17 cellular contexts compared by ENCODE assay signal in the genomic region with DNA sequence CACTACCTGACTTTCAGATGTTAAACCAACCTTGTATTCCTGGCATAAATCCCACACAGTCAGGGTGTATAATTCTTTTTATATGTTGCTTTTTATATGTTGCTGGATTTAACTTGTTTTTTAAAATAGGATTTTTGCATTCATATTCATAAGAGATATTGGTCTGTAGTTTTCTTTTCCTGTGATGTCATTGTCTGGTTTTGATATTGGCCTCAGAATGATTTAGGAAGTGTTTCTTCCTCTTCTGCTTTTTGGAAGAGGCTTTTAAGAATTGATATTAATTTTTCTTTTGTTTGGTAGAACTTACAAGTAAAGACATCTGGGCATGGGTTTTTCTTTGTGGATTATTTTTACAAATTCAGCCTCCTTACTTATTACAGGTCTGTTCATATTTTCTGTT.
DNase-seq lines count a peak whose midpoint lies in the region; ATAC-seq and TF ChIP-seq lines count a peak whose summit lies in the region.
"Had no signal": no experiment of that assay in that cellular context is flagged by ENCODE, and none has a peak within 500 bp of the region (broad histone marks: within the 10 kb centered on the region; RNA-seq: fewer than 3 reads in every experiment).

No MANE protein-coding gene starts in this region.

- DNase-seq in activated T-cell treated with anti-CD3 and anti-CD28 coated beads, Interleukin-2, amount 50 U/mL, for 72 hours = no peak
- DNase-seq in activated T-cell treated with anti-CD3 and anti-CD28 coated beads for 4 hours (no peak), MV-4-11 (lab: John Stamatoyannopoulos, UW) (peak; percentile 75), mesenteric fat pad (ENCODE audit: low spot score) (no peak), NCI-H82 (lab: John Stamatoyannopoulos, UW) (no peak), neural progenitor cell (ENCODE audit: low spot score) (no peak)
- DNase-seq in activated T-helper 1 cell treated with anti-CD3 and anti-CD28 coated beads, Interleukin-12 subunit alpha, Interleukin-12 subunit beta, Interleukin-2, Interleukin-4 antibody, amounts not matched to agents 30 ng/mL and 10 ng/mL and 1 ng/mL, durations not matched to agents 14 hours and 24 hours and 36 hours (ENCODE audit: low spot score) = no peak
- DNase-seq: activated naive CD4-positive, alpha-beta T cell treated with anti-CD3 and anti-CD28 coated beads, Interleukin-2, amount 50 U/mL, for 16 hours; COR-L47; dorsolateral prefrontal cortex; left lung; NCI-H1105 treated with DMSO at 0.1 percent for 48 hours; NCI-H69; sigmoid colon had no signal

- H3K36me3 Mint-ChIP-seq in activated T-cell treated with anti-CD3 and anti-CD28 coated beads, Interleukin-2, amount 50 U/mL, for 72 hours (ENCODE audit: insufficient read depth in 2 of 2) = peaks cover 18 to 45% of the 10 kb centered on the region in 2 donors
- H3K36me3 Mint-ChIP-seq in activated T-helper 1 cell treated with anti-CD3 and anti-CD28 coated beads, Interleukin-12 subunit alpha, Interleukin-12 subunit beta, Interleukin-2, Interleukin-4 antibody, amounts not matched to agents 30 ng/mL and 10 ng/mL and 1 ng/mL, durations not matched to agents 14 hours and 24 hours and 36 hours (ENCODE audit: low read depth) = peaks cover 74% of the 10 kb centered on the region
- peaks cover 79% of the 10 kb centered on the region for H3K36me3 Mint-ChIP-seq in stimulated activated memory B cell treated with anti-CD40 and anti-IgM and Interleukin-4, amounts not matched to agents 10 μg/mL and 1 μg/mL and 100 μg/mL, for 72 hours
- H3K36me3 Mint-ChIP-seq in neural progenitor cell = no peaks in the 10 kb centered on the region

- H3K4me2 ChIP-seq in neural progenitor cell = no peak overlapping the region

- no peak for ATAC-seq in activated T-cell treated with anti-CD3 and anti-CD28 coated beads, Interleukin-2, amount 50 U/mL, for 72 hours (replicated peaks in 1 of 2)
- no peak for ATAC-seq in stimulated activated memory B cell treated with anti-CD40 and anti-IgM and Interleukin-4, amounts not matched to agents 10 μg/mL and 1 μg/mL and 100 μg/mL, for 72 hours
- ATAC-seq: esophagus mucosa had no signal

- no peak overlapping the region for H3K9ac ChIP-seq in neural progenitor cell

- no peaks in the 10 kb centered on the region for H3F3A ChIP-seq in neural progenitor cell (ENCODE audit: low read depth)

- H3K27ac Mint-ChIP-seq in activated T-cell treated with anti-CD3 and anti-CD28 coated beads, Interleukin-2, amount 50 U/mL, for 72 hours = peak overlapping the region; percentile 95
- H3K27ac Mint-ChIP-seq in activated T-helper 1 cell treated with anti-CD3 and anti-CD28 coated beads, Interleukin-12 subunit alpha, Interleukin-12 subunit beta, Interleukin-2, Interleukin-4 antibody, amounts not matched to agents 30 ng/mL and 10 ng/mL and 1 ng/mL, durations not matched to agents 14 hours and 24 hours and 36 hours = peak overlapping the region; percentile 36
- H3K27ac Mint-ChIP-seq in stimulated activated memory B cell treated with anti-CD40 and anti-IgM and Interleukin-4, amounts not matched to agents 10 μg/mL and 1 μg/mL and 100 μg/mL, for 72 hours = peak overlapping the region; percentile 58
- H3K27ac Mint-ChIP-seq in neural progenitor cell = no peak overlapping the region

- H3K27me3 ChIP-seq in neural progenitor cell = no peaks in the 10 kb centered on the region
- H3K27me3 ChIP-seq: sigmoid colon, vagina had no signal

- no peak overlapping the region for H3K27ac ChIP-seq in neural progenitor cell
- H3K27ac ChIP-seq: dorsolateral prefrontal cortex, left lung, sigmoid colon, vagina had no signal

- H3K4me1 Mint-ChIP-seq in activated T-cell treated with anti-CD3 and anti-CD28 coated beads, Interleukin-2, amount 50 U/mL, for 72 hours (ENCODE audit: low read depth) = peaks cover 54% of the 10 kb centered on the region
- peaks cover 64% of the 10 kb centered on the region for H3K4me1 Mint-ChIP-seq in activated T-helper 1 cell treated with anti-CD3 and anti-CD28 coated beads, Interleukin-12 subunit alpha, Interleukin-12 subunit beta, Interleukin-2, Interleukin-4 antibody, amounts not matched to agents 30 ng/mL and 10 ng/mL and 1 ng/mL, durations not matched to agents 14 hours and 24 hours and 36 hours (ENCODE audit: low read depth)
- peaks cover 61% of the 10 kb centered on the region for H3K4me1 Mint-ChIP-seq in stimulated activated memory B cell treated with anti-CD40 and anti-IgM and Interleukin-4, amounts not matched to agents 10 μg/mL and 1 μg/mL and 100 μg/mL, for 72 hours
- H3K4me1 Mint-ChIP-seq in neural progenitor cell = peaks cover 5% of the 10 kb centered on the region

- intact Hi-C loops in activated T-helper 1 cell treated with anti-CD3 and anti-CD28 coated beads, Interleukin-12 subunit alpha, Interleukin-12 subunit beta, Interleukin-2, Interleukin-4 antibody, amounts not matched to agents 30 ng/mL and 10 ng/mL and 1 ng/mL, durations not matched to agents 14 hours and 24 hours and 36 hours (cut with micrococcal nuclease) = loop anchor here (10.0 kb wide), 1 partner anchor 204 kb away; no protein-coding TSS in a partner anchor

- no peaks in the 10 kb centered on the region for H4K20me1 ChIP-seq in neural progenitor cell (ENCODE audit: low read depth)

- TF ChIP-seq CTCF in neural progenitor cell (IDR thresholded peaks at IDR 0.05) = no peak

- peaks cover 5% of the 10 kb centered on the region for H3K9me3 ChIP-seq in neural progenitor cell (ENCODE audit: low read depth)
- H3K9me3 ChIP-seq: left lung, sigmoid colon, vagina had no signal

- peak overlapping the region in 1 of 2 donors; percentile 73 for H3K4me3 Mint-ChIP-seq in activated T-cell treated with anti-CD3 and anti-CD28 coated beads, Interleukin-2, amount 50 U/mL, for 72 hours
- H3K4me3 Mint-ChIP-seq in activated T-helper 1 cell treated with anti-CD3 and anti-CD28 coated beads, Interleukin-12 subunit alpha, Interleukin-12 subunit beta, Interleukin-2, Interleukin-4 antibody, amounts not matched to agents 30 ng/mL and 10 ng/mL and 1 ng/mL, durations not matched to agents 14 hours and 24 hours and 36 hours = no peak overlapping the region
- no peak overlapping the region for H3K4me3 Mint-ChIP-seq in stimulated activated memory B cell treated with anti-CD40 and anti-IgM and Interleukin-4, amounts not matched to agents 10 μg/mL and 1 μg/mL and 100 μg/mL, for 72 hours
- H3K4me3 Mint-ChIP-seq in neural progenitor cell = no peak overlapping the region

- H3K4me1 ChIP-seq in neural progenitor cell = peaks cover 11% of the 10 kb centered on the region
- H3K4me1 ChIP-seq: sigmoid colon had no signal

- H3K79me2 ChIP-seq in neural progenitor cell (ENCODE audit: low read depth) = no peaks in the 10 kb centered on the region

- H3K27me3 Mint-ChIP-seq in activated T-cell treated with anti-CD3 and anti-CD28 coated beads, Interleukin-2, amount 50 U/mL, for 72 hours (ENCODE audit: low read depth) = no peaks in the 10 kb centered on the region
- H3K27me3 Mint-ChIP-seq in activated T-helper 1 cell treated with anti-CD3 and anti-CD28 coated beads, Interleukin-12 subunit alpha, Interleukin-12 subunit beta, Interleukin-2, Interleukin-4 antibody, amounts not matched to agents 30 ng/mL and 10 ng/mL and 1 ng/mL, durations not matched to agents 14 hours and 24 hours and 36 hours (ENCODE audit: insufficient read depth) = no peaks in the 10 kb centered on the region
- no peaks in the 10 kb centered on the region for H3K27me3 Mint-ChIP-seq in stimulated activated memory B cell treated with anti-CD40 and anti-IgM and Interleukin-4, amounts not matched to agents 10 μg/mL and 1 μg/mL and 100 μg/mL, for 72 hours
- H3K27me3 Mint-ChIP-seq in neural progenitor cell (ENCODE audit: insufficient read depth, low read depth) = peaks cover 2% of the 10 kb centered on the region

- H2AFZ ChIP-seq in neural progenitor cell (replicated peaks) = no peak overlapping the region

- H3K36me3 ChIP-seq in neural progenitor cell = no peaks in the 10 kb centered on the region
- H3K36me3 ChIP-seq: left lung, sigmoid colon, vagina had no signal

- H3K4me3 ChIP-seq in neural progenitor cell = no peak overlapping the region
- H3K4me3 ChIP-seq: dorsolateral prefrontal cortex, left lung, sigmoid colon, vagina had no signal

- H3K9me3 Mint-ChIP-seq in activated T-cell treated with anti-CD3 and anti-CD28 coated beads, Interleukin-2, amount 50 U/mL, for 72 hours = peaks cover 3 to 8% of the 10 kb centered on the region in 2 donors
- H3K9me3 Mint-ChIP-seq in activated T-helper 1 cell treated with anti-CD3 and anti-CD28 coated beads, Interleukin-12 subunit alpha, Interleukin-12 subunit beta, Interleukin-2, Interleukin-4 antibody, amounts not matched to agents 30 ng/mL and 10 ng/mL and 1 ng/mL, durations not matched to agents 14 hours and 24 hours and 36 hours = peaks cover 18% of the 10 kb centered on the region
- H3K9me3 Mint-ChIP-seq in stimulated activated memory B cell treated with anti-CD40 and anti-IgM and Interleukin-4, amounts not matched to agents 10 μg/mL and 1 μg/mL and 100 μg/mL, for 72 hours = no peaks in the 10 kb centered on the region
- peaks cover 18% of the 10 kb centered on the region for H3K9me3 Mint-ChIP-seq in neural progenitor cell
